In genomic region chr1:181327796-181328195, GRCh38 we compare ENCODE assay signal across 30 cellular contexts.
"Had no signal": no experiment of that assay in that cellular context is flagged by ENCODE, and none has a peak within 500 bp of the region (broad histone marks: within the 10 kb centered on the region; RNA-seq: fewer than 3 reads in every experiment).

No MANE protein-coding gene starts in this region.

- DNase-seq: activated B cell treated with CpG ODN at 0.5 μM for 24 hours; activated CD4-positive, alpha-beta memory T cell treated with anti-CD3 and anti-CD28 coated beads for 36 hours; activated CD4-positive, alpha-beta T cell treated with anti-CD3 and anti-CD28 coated beads for 48 hours; activated CD4-positive, alpha-beta T cell treated with anti-CD3 and anti-CD28 coated beads, Interleukin-2, amount 50 U/mL, for 1 hour; activated CD8-positive, alpha-beta T cell treated with anti-CD3 and anti-CD28 coated beads, Interleukin-2, amount 10 ng/mL, durations not matched to agents 7 days and 5 days; activated effector memory CD4-positive, alpha-beta T cell treated with Interleukin-2 at 50 U/mL for 16 hours; activated gamma-delta T cell treated with Interleukin-2 at 50 U/mL for 16 hours; activated naive CD4-positive, alpha-beta T cell treated with anti-CD3 and anti-CD28 coated beads, Interleukin-2, amount 50 U/mL, for 16 hours; activated naive CD4-positive, alpha-beta T cell treated with Interleukin-2 at 50 U/mL for 16 hours; activated naive CD8-positive, alpha-beta T cell treated with anti-CD3 and anti-CD28 coated beads, Interleukin-2, amount 10 ng/mL, durations not matched to agents 7 days and 5 days; activated T-cell treated with anti-CD3 and anti-CD28 coated beads, Interleukin-2, amount 50 U/mL, for 4 hours; dorsolateral prefrontal cortex; effector memory CD4-positive, alpha-beta T cell; foreskin keratinocyte; gastrocnemius medialis; glutamatergic neuron; heart left ventricle; T-helper 1 cell; T-helper 17 cell; T1000; WERI-Rb-1 had no signal

- H3K36me3 Mint-ChIP-seq: activated CD4-positive, alpha-beta memory T cell treated with anti-CD3 and anti-CD28 coated beads for 36 hours; activated naive CD8-positive, alpha-beta T cell treated with anti-CD3 and anti-CD28 coated beads, Interleukin-2, amount 10 ng/mL, durations not matched to agents 7 days and 5 days; brain had no signal

- H3K36me3 ChIP-seq: ascending aorta, breast epithelium, gastrocnemius medialis, heart left ventricle, WERI-Rb-1 had no signal

- H3K9me3 ChIP-seq: ascending aorta, breast epithelium, gastrocnemius medialis, heart left ventricle had no signal

- H3K27me3 ChIP-seq: ascending aorta, dorsolateral prefrontal cortex, gastrocnemius medialis had no signal

- H3K4me1 ChIP-seq: ascending aorta, breast epithelium, gastrocnemius medialis had no signal

- H3K9me3 Mint-ChIP-seq: activated CD4-positive, alpha-beta memory T cell treated with anti-CD3 and anti-CD28 coated beads for 36 hours; activated T-cell treated with anti-CD3 and anti-CD28 coated beads, Interleukin-2, amount 50 U/mL, for 4 hours; activated T-helper 17 cell treated with anti-CD3 and anti-CD28 coated beads, Interleukin-2, amount 50 U/mL, for 72 hours; central memory CD8-positive, alpha-beta T cell; dendritic cell treated with granulocyte-macrophage colony-stimulating factor and Interleukin-4, amounts not matched to agents 40 ng/mL and 50 ng/mL, for 4 days; endodermal cell; T-helper 2 cell treated with Interferon-gamma antibody and Interleukin-4, amounts not matched to agents 5 μg/mL and 100 μg/mL, for 36 hours had no signal

- H3K4me1 Mint-ChIP-seq: activated B cell treated with CpG ODN at 0.5 μM for 24 hours; activated T-helper 17 cell treated with anti-CD3 and anti-CD28 coated beads, Interleukin-2, amount 50 U/mL, for 72 hours; brain; central memory CD8-positive, alpha-beta T cell had no signal

- H3K27ac ChIP-seq: ascending aorta, breast epithelium, coronary artery, dorsolateral prefrontal cortex, foreskin keratinocyte, gastrocnemius medialis, heart left ventricle, WERI-Rb-1 had no signal

- H3K27me3 Mint-ChIP-seq: activated CD4-positive, alpha-beta memory T cell treated with anti-CD3 and anti-CD28 coated beads for 36 hours had no signal

- H3K4me3 Mint-ChIP-seq: activated B cell treated with CpG ODN at 0.5 μM for 24 hours; activated CD4-positive, alpha-beta memory T cell treated with anti-CD3 and anti-CD28 coated beads for 36 hours; activated CD8-positive, alpha-beta T cell treated with anti-CD3 and anti-CD28 coated beads, Interleukin-2, amount 10 ng/mL, durations not matched to agents 7 days and 5 days; activated naive CD8-positive, alpha-beta T cell treated with anti-CD3 and anti-CD28 coated beads, Interleukin-2, amount 10 ng/mL, durations not matched to agents 7 days and 5 days; activated T-cell treated with anti-CD3 and anti-CD28 coated beads, Interleukin-2, amount 50 U/mL, for 4 hours; activated T-helper 17 cell treated with anti-CD3 and anti-CD28 coated beads, Interleukin-2, amount 50 U/mL, for 72 hours; brain; central memory CD8-positive, alpha-beta T cell; dendritic cell treated with granulocyte-macrophage colony-stimulating factor and Interleukin-4, amounts not matched to agents 40 ng/mL and 50 ng/mL, for 4 days; endodermal cell; T-helper 17 cell; T-helper 2 cell treated with Interferon-gamma antibody and Interleukin-4, amounts not matched to agents 5 μg/mL and 100 μg/mL, for 36 hours had no signal

- H3K4me3 ChIP-seq: ascending aorta, breast epithelium, coronary artery, dorsolateral prefrontal cortex, gastrocnemius medialis, heart left ventricle had no signal

- H3K27ac Mint-ChIP-seq: activated B cell treated with CpG ODN at 0.5 μM for 24 hours; activated CD4-positive, alpha-beta memory T cell treated with anti-CD3 and anti-CD28 coated beads for 36 hours; activated CD8-positive, alpha-beta T cell treated with anti-CD3 and anti-CD28 coated beads, Interleukin-2, amount 10 ng/mL, durations not matched to agents 7 days and 5 days; activated naive CD8-positive, alpha-beta T cell treated with anti-CD3 and anti-CD28 coated beads, Interleukin-2, amount 10 ng/mL, durations not matched to agents 7 days and 5 days; activated T-helper 17 cell treated with anti-CD3 and anti-CD28 coated beads, Interleukin-2, amount 50 U/mL, for 72 hours; dendritic cell treated with granulocyte-macrophage colony-stimulating factor and Interleukin-4, amounts not matched to agents 40 ng/mL and 50 ng/mL, for 4 days; endodermal cell; T-helper 17 cell; T-helper 2 cell treated with Interferon-gamma antibody and Interleukin-4, amounts not matched to agents 5 μg/mL and 100 μg/mL, for 36 hours had no signal
